In the genomic region with DNA sequence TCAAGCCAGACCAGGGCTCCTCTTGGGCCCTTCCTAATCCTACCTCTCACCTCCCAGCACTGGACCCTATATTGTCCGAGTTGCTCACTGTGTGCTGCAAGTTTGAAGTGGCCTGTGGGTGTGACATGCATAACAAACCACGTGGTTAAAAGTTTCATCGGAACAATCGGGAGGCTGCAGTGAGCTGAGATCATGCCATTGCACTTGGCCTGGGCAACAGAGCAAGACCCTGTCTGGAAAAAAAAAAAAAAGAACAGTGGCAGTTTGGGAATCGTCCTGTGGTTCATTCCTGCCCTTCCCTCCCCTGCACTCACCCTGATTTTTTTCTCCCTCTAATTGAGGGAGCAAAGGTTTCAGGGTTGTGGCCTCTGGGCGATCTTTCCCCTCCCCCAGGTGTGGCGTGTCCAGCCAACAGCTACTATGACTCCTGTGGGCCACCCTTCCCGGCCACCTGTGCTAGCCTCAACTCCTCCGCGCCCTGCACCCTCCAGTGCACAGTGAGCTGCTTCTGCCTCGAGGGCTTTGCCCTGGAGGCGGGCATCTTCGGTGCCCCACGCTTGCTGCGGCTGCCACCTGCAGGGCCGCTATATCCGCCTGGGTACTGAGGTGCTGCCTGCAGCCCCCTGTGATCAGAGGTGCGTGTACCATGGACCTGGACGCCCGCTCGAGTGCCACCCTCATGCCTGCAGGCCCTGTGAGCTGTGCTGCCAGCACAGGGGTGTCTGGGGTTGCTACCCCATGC, we compare ENCODE assay signal across 1 cellular context.
TF ChIP-seq lines count a peak whose summit lies in the region.

No MANE protein-coding gene starts in this region.

TF ChIP-seq in H1, 55 proteins besides CTCF, POLR2A, EP300 and RAD21:
- TF ChIP-seq, protein P1, sequence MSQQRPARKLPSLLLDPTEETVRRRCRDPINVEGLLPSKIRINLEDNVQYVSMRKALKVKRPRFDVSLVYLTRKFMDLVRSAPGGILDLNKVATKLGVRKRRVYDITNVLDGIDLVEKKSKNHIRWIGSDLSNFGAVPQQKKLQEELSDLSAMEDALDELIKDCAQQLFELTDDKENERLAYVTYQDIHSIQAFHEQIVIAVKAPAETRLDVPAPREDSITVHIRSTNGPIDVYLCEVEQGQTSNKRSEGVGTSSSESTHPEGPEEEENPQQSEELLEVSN (IDR thresholded peaks at IDR 0.05), result no peak
- TF ChIP-seq, protein P2, sequence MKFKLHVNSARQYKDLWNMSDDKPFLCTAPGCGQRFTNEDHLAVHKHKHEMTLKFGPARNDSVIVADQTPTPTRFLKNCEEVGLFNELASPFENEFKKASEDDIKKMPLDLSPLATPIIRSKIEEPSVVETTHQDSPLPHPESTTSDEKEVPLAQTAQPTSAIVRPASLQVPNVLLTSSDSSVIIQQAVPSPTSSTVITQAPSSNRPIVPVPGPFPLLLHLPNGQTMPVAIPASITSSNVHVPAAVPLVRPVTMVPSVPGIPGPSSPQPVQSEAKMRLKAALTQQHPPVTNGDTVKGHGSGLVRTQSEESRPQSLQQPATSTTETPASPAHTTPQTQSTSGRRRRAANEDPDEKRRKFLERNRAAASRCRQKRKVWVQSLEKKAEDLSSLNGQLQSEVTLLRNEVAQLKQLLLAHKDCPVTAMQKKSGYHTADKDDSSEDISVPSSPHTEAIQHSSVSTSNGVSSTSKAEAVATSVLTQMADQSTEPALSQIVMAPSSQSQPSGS (IDR thresholded peaks at IDR 0.05; ENCODE audit: low read length), result no peak
- TF ChIP-seq, protein P3, sequence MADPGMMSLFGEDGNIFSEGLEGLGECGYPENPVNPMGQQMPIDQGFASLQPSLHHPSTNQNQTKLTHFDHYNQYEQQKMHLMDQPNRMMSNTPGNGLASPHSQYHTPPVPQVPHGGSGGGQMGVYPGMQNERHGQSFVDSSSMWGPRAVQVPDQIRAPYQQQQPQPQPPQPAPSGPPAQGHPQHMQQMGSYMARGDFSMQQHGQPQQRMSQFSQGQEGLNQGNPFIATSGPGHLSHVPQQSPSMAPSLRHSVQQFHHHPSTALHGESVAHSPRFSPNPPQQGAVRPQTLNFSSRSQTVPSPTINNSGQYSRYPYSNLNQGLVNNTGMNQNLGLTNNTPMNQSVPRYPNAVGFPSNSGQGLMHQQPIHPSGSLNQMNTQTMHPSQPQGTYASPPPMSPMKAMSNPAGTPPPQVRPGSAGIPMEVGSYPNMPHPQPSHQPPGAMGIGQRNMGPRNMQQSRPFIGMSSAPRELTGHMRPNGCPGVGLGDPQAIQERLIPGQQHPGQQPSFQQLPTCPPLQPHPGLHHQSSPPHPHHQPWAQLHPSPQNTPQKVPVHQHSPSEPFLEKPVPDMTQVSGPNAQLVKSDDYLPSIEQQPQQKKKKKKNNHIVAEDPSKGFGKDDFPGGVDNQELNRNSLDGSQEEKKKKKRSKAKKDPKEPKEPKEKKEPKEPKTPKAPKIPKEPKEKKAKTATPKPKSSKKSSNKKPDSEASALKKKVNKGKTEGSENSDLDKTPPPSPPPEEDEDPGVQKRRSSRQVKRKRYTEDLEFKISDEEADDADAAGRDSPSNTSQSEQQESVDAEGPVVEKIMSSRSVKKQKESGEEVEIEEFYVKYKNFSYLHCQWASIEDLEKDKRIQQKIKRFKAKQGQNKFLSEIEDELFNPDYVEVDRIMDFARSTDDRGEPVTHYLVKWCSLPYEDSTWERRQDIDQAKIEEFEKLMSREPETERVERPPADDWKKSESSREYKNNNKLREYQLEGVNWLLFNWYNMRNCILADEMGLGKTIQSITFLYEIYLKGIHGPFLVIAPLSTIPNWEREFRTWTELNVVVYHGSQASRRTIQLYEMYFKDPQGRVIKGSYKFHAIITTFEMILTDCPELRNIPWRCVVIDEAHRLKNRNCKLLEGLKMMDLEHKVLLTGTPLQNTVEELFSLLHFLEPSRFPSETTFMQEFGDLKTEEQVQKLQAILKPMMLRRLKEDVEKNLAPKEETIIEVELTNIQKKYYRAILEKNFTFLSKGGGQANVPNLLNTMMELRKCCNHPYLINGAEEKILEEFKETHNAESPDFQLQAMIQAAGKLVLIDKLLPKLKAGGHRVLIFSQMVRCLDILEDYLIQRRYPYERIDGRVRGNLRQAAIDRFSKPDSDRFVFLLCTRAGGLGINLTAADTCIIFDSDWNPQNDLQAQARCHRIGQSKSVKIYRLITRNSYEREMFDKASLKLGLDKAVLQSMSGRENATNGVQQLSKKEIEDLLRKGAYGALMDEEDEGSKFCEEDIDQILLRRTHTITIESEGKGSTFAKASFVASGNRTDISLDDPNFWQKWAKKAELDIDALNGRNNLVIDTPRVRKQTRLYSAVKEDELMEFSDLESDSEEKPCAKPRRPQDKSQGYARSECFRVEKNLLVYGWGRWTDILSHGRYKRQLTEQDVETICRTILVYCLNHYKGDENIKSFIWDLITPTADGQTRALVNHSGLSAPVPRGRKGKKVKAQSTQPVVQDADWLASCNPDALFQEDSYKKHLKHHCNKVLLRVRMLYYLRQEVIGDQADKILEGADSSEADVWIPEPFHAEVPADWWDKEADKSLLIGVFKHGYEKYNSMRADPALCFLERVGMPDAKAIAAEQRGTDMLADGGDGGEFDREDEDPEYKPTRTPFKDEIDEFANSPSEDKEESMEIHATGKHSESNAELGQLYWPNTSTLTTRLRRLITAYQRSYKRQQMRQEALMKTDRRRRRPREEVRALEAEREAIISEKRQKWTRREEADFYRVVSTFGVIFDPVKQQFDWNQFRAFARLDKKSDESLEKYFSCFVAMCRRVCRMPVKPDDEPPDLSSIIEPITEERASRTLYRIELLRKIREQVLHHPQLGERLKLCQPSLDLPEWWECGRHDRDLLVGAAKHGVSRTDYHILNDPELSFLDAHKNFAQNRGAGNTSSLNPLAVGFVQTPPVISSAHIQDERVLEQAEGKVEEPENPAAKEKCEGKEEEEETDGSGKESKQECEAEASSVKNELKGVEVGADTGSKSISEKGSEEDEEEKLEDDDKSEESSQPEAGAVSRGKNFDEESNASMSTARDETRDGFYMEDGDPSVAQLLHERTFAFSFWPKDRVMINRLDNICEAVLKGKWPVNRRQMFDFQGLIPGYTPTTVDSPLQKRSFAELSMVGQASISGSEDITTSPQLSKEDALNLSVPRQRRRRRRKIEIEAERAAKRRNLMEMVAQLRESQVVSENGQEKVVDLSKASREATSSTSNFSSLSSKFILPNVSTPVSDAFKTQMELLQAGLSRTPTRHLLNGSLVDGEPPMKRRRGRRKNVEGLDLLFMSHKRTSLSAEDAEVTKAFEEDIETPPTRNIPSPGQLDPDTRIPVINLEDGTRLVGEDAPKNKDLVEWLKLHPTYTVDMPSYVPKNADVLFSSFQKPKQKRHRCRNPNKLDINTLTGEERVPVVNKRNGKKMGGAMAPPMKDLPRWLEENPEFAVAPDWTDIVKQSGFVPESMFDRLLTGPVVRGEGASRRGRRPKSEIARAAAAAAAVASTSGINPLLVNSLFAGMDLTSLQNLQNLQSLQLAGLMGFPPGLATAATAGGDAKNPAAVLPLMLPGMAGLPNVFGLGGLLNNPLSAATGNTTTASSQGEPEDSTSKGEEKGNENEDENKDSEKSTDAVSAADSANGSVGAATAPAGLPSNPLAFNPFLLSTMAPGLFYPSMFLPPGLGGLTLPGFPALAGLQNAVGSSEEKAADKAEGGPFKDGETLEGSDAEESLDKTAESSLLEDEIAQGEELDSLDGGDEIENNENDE (IDR thresholded peaks at IDR 0.05; ENCODE audit: insufficient replicate concordance, low read length), result no peak
- no peak for TF ChIP-seq RNF2 (IDR thresholded peaks at IDR 0.05; ENCODE audit: borderline replicate concordance, low read depth, low read length, missing control alignments, poor library complexity, severe bottlenecking)
- TF ChIP-seq JUND (IDR thresholded peaks at IDR 0.05; ENCODE audit: low read length), result no peak
- no peak for TF ChIP-seq BCL11A (IDR thresholded peaks at IDR 0.05; ENCODE audit: low read depth in 2 of 2, low read length in 2 of 2)
- no peak for TF ChIP-seq TAF7 (optimal IDR thresholded peaks at IDR 0.05; ENCODE audit: borderline replicate concordance, low read depth, low read length)
- TF ChIP-seq SIRT6 (IDR thresholded peaks at IDR 0.05; ENCODE audit: low read length), result no peak
- TF ChIP-seq SIN3A (conservative IDR thresholded peaks at IDR 0.05 in 1 of 2, IDR thresholded peaks at IDR 0.05 in 1 of 2; ENCODE audit: low read depth in 1 of 2, low read length in 2 of 2), result no peak
- TF ChIP-seq KDM4A (IDR thresholded peaks at IDR 0.05; ENCODE audit: low read depth, low read length, severe bottlenecking), result no peak
- TF ChIP-seq, protein P4, sequence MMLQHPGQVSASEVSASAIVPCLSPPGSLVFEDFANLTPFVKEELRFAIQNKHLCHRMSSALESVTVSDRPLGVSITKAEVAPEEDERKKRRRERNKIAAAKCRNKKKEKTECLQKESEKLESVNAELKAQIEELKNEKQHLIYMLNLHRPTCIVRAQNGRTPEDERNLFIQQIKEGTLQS (IDR thresholded peaks at IDR 0.05; ENCODE audit: insufficient read depth, low read depth, low read length), result no peak
- no peak for TF ChIP-seq CHD2 (IDR thresholded peaks at IDR 0.05; ENCODE audit: low read length)
- no peak for TF ChIP-seq PHF8 (conservative IDR thresholded peaks at IDR 0.05; ENCODE audit: low read depth, low read length)
- TF ChIP-seq POLR2AphosphoS5 (IDR thresholded peaks at IDR 0.05; ENCODE audit: low read depth, low read length), result no peak
- TF ChIP-seq, protein P5, sequence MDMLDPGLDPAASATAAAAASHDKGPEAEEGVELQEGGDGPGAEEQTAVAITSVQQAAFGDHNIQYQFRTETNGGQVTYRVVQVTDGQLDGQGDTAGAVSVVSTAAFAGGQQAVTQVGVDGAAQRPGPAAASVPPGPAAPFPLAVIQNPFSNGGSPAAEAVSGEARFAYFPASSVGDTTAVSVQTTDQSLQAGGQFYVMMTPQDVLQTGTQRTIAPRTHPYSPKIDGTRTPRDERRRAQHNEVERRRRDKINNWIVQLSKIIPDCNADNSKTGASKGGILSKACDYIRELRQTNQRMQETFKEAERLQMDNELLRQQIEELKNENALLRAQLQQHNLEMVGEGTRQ (IDR thresholded peaks at IDR 0.05; ENCODE audit: low read length), result no peak
